8 cellular contexts compared by ENCODE assay signal in the genomic region with DNA sequence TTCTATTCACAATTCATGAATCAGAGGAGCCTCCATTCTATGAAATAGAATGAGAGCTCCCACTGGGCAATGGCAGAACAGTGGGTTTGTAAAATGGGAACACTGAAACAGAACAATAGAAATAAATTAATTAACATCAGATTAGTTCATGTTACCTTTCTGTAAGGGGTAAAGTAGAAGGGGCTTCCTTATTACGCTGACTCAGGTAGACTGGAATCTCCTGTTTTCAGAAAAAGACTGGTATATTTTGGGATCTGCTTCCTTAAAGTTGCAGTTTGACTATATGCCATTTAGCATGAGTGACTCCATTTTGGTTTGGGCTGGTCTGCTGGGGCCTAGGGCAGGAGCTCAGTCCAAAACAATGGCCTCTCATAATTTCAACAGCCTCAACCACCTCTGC.
"Had no signal": no experiment of that assay in that cellular context is flagged by ENCODE, and none has a peak within 500 bp of the region (broad histone marks: within the 10 kb centered on the region; RNA-seq: fewer than 3 reads in every experiment).

No MANE protein-coding gene starts in this region.

- H2AFZ ChIP-seq: GM23248 had no signal

- ATAC-seq: HCT116 had no signal

- DNase-seq: GM23248, GOT3, H7, HFFc6, KG1 had no signal

- H3K4me1 ChIP-seq: HAP-1 had no signal

- H3K36me3 ChIP-seq: HAP-1 had no signal

- H3K4me3 ChIP-seq: GM23248, HAP-1 had no signal

- H3K9ac ChIP-seq: GM23248 had no signal

- H3K27ac ChIP-seq: GM23248, HL-60 had no signal

- H3K9me3 ChIP-seq: HAP-1 had no signal
